Comparison of ENCODE assay signal across 8 cellular contexts in genomic region chr7:49791089-49791741, GRCh38. TPM values are rescaled to one million over a fixed set of nuclear protein-coding genes. Genes with fewer than 3 reads are reported as not detected.
DNase-seq lines count a peak whose midpoint lies in the region; ATAC-seq and TF ChIP-seq lines count a peak whose summit lies in the region.

No MANE protein-coding gene starts in this region.

- no peaks in the 10 kb centered on the region for H3K9me3 ChIP-seq in spleen

- H3K9me3 Mint-ChIP-seq in nephron progenitor cell: peaks cover 5% of the 10 kb centered on the region

- DNase-seq in HL-60 (ENCODE audit: low read depth in 1 of 2, low spot score in 1 of 2): peak in 1 of 2 experiments; percentile 8
- DNase-seq in astrocyte of the hippocampus (ENCODE audit: low read depth, low spot score): peak; percentile 14
- peak; percentile 31 for DNase-seq in nephron progenitor cell
- DNase-seq in spleen: no peak
- no peak for DNase-seq in activated gamma-delta T cell (lab: John Stamatoyannopoulos, UW)

- intact Hi-C loops in spleen (cut with DNase I; ENCODE audit: low total_unique reads): no loop called here

- no peak for TF ChIP-seq POLR2A in spleen (IDR thresholded peaks at IDR 0.05)

- H3K27me3 Mint-ChIP-seq in nephron progenitor cell (ENCODE audit: low read depth, poor library complexity): peaks cover 19% of the 10 kb centered on the region

- peaks cover 18% of the 10 kb centered on the region for H3K4me1 Mint-ChIP-seq in nephron progenitor cell

- no peaks in the 10 kb centered on the region for H3K36me3 ChIP-seq in spleen

- H3K27ac ChIP-seq in HL-60 (replicated peaks): no peak overlapping the region
- no peak overlapping the region for H3K27ac ChIP-seq in spleen

- ATAC-seq in GM21381 (IDR thresholded peaks at IDR 0.05; ENCODE audit: unreplicated experiment) (peak; percentile 72), GM21367 (IDR thresholded peaks at IDR 0.05; ENCODE audit: unreplicated experiment) (no peak)

- 17 to 26% (median 19%) methylated on average over 7 of the region's 7 CpGs for WGBS in spleen, 5 donors

- H3K4me3 ChIP-seq in HL-60 (replicated peaks; ENCODE audit: insufficient read depth, low read length): no peak overlapping the region
- no peak overlapping the region for H3K4me3 ChIP-seq in spleen

- peak; percentile 67 for TF ChIP-seq CTCF in GM12872 (IDR thresholded peaks at IDR 0.05; ENCODE audit: insufficient read depth, low read depth, low read length)
- peak; percentile 29 for TF ChIP-seq CTCF in HL-60 (IDR thresholded peaks at IDR 0.05; ENCODE audit: insufficient read depth, low read length)
- TF ChIP-seq CTCF in nephron progenitor cell (IDR thresholded peaks at IDR 0.05): peak; percentile 47
- peak in 3 of 11 experiments; percentile 21 to 45 (median 28) for TF ChIP-seq CTCF in spleen (IDR thresholded peaks at IDR 0.05 in 8 of 11, conservative IDR thresholded peaks at IDR 0.05 in 3 of 11)

- H3K27ac Mint-ChIP-seq in nephron progenitor cell: no peak overlapping the region

- H3K27me3 ChIP-seq in HL-60 (ENCODE audit: insufficient read depth, poor library complexity, severe bottlenecking): no peaks in the 10 kb centered on the region
- H3K27me3 ChIP-seq in spleen (replicated peaks in 1 of 7): no peaks in the 10 kb centered on the region

- H3K4me1 ChIP-seq in spleen: no peaks in the 10 kb centered on the region

- no peak overlapping the region for H3K4me3 Mint-ChIP-seq in nephron progenitor cell

- no peaks in the 10 kb centered on the region for H3K36me3 Mint-ChIP-seq in nephron progenitor cell (ENCODE audit: low read depth)

RNA-seq across cellular contexts. Expression of gene VWC2, which starts 17.8 kb away (rescaled TPM):
- under 1 TPM in 2 of 7 donors, not detected in 5; 0.07 to 0.11 TPM for total RNA-seq in spleen
- polyA plus RNA-seq in spleen: under 1 TPM in 1 of 3 donors, not detected in 2; under 0.01 TPM

Comparison
In these comparisons a context has a peak if more than half of its experiments do, and no peak if none do; other contexts are left out.
1. DNase-seq: peak in astrocyte of the hippocampus (single experiment) and nephron progenitor cell (single experiment); none in spleen (single experiment) and activated gamma-delta T cell (single experiment).